10 cellular contexts compared by ENCODE assay signal in genomic region chr10:92241501-92241900, GRCh38. TPM values are rescaled to one million over a fixed set of nuclear protein-coding genes. Genes with fewer than 3 reads are reported as not detected.
DNase-seq lines count a peak whose midpoint lies in the region; ATAC-seq, FAIRE-seq and TF ChIP-seq lines count a peak whose summit lies in the region.
"Had no signal": no experiment of that assay in that cellular context is flagged by ENCODE, and none has a peak within 500 bp of the region (broad histone marks: within the 10 kb centered on the region; RNA-seq: fewer than 3 reads in every experiment).

No MANE protein-coding gene starts in this region.

- H3K9me3 ChIP-seq in DOHH2 (ENCODE audit: control insufficient read depth, insufficient read depth, low read length) (no peaks in the 10 kb centered on the region), SJCRH30 (replicated peaks) (no peaks in the 10 kb centered on the region), fibroblast of lung (ENCODE audit: control insufficient read depth, insufficient read depth, low read depth, low read length) (no peaks in the 10 kb centered on the region)

- no peak for DNase-seq in SJCRH30
- DNase-seq in fibroblast of lung (ENCODE audit: low read depth in 2 of 2): no peak
- DNase-seq in retinal pigment epithelial cell (ENCODE audit: low read depth): no peak
- DNase-seq in activated T-helper 1 cell treated with anti-CD3 and anti-CD28 coated beads, Interleukin-12 subunit alpha, Interleukin-12 subunit beta, Interleukin-2, Interleukin-4 antibody, amounts not matched to agents 30 ng/mL and 10 ng/mL and 1 ng/mL, durations not matched to agents 14 hours and 24 hours and 36 hours (ENCODE audit: low spot score): no peak
- DNase-seq in iPS-NIHi7 (ENCODE audit: extremely low spot score): no peak
- no peak for DNase-seq in H54 (ENCODE audit: insufficient read length, low spot score)
- DNase-seq: activated CD4-positive, alpha-beta T cell treated with anti-CD3 and anti-CD28 coated beads for 48 hours had no signal

- no peaks in the 10 kb centered on the region for H3K9me3 Mint-ChIP-seq in activated T-helper 1 cell treated with anti-CD3 and anti-CD28 coated beads, Interleukin-12 subunit alpha, Interleukin-12 subunit beta, Interleukin-2, Interleukin-4 antibody, amounts not matched to agents 30 ng/mL and 10 ng/mL and 1 ng/mL, durations not matched to agents 14 hours and 24 hours and 36 hours

- no peak overlapping the region for H3K27ac Mint-ChIP-seq in activated T-helper 1 cell treated with anti-CD3 and anti-CD28 coated beads, Interleukin-12 subunit alpha, Interleukin-12 subunit beta, Interleukin-2, Interleukin-4 antibody, amounts not matched to agents 30 ng/mL and 10 ng/mL and 1 ng/mL, durations not matched to agents 14 hours and 24 hours and 36 hours

- H3K36me3 ChIP-seq in DOHH2 (ENCODE audit: control insufficient read depth, low read length) (no peaks in the 10 kb centered on the region), SJCRH30 (no peaks in the 10 kb centered on the region), fibroblast of lung (ENCODE audit: control insufficient read depth, insufficient read depth, low read length) (no peaks in the 10 kb centered on the region)

- ATAC-seq in HG02610 (IDR thresholded peaks at IDR 0.05; ENCODE audit: unreplicated experiment): no peak

- H2AFZ ChIP-seq in fibroblast of lung (ENCODE audit: low read length): no peak overlapping the region

- H3K9ac ChIP-seq in fibroblast of lung (ENCODE audit: insufficient read depth, low read length): no peak overlapping the region

- intact Hi-C loops in activated T-helper 1 cell treated with anti-CD3 and anti-CD28 coated beads, Interleukin-12 subunit alpha, Interleukin-12 subunit beta, Interleukin-2, Interleukin-4 antibody, amounts not matched to agents 30 ng/mL and 10 ng/mL and 1 ng/mL, durations not matched to agents 14 hours and 24 hours and 36 hours (cut with micrococcal nuclease): loop anchor here (2.0 kb wide), 2 partner anchors 25 to 31 kb away; no protein-coding TSS in a partner anchor

- FAIRE-seq in H54 (lab: Jason Lieb, UNC): no peak
- FAIRE-seq: HTR-8/SVneo had no signal

- H3K27ac ChIP-seq in DOHH2 (ENCODE audit: low read depth, low read length): peak overlapping the region; percentile 34; the same call in 1 of the 2 replicates
- peak overlapping the region; percentile 75; the same call in 1 of the 2 replicates for H3K27ac ChIP-seq in SJCRH30
- no peak overlapping the region for H3K27ac ChIP-seq in fibroblast of lung (ENCODE audit: insufficient read depth, low read length)

- no peaks in the 10 kb centered on the region for H3K9me2 ChIP-seq in DOHH2 (replicated peaks; ENCODE audit: control insufficient read depth, low read length)

- H3K4me1 ChIP-seq in DOHH2 (ENCODE audit: control insufficient read depth, low read length): peaks cover 44% of the 10 kb centered on the region
- no peaks in the 10 kb centered on the region for H3K4me1 ChIP-seq in SJCRH30
- H3K4me1 ChIP-seq in fibroblast of lung (ENCODE audit: control insufficient read depth, extremely low read depth, insufficient read depth, low read length): peaks cover 4% of the 10 kb centered on the region

- H4K20me1 ChIP-seq in DOHH2 (ENCODE audit: control insufficient read depth, insufficient read depth, low read depth, low read length) (0 out of 2 replicates have a peak, but pooled peaks cover 4% of the 10 kb centered on the region), fibroblast of lung (ENCODE audit: control insufficient read depth, extremely low read depth, insufficient read depth, low read length) (no peaks in the 10 kb centered on the region)

- H3K27me3 ChIP-seq in DOHH2 (ENCODE audit: control insufficient read depth, low read length): peaks cover 29% of the 10 kb centered on the region
- H3K27me3 ChIP-seq in SJCRH30: no peaks in the 10 kb centered on the region
- no peaks in the 10 kb centered on the region for H3K27me3 ChIP-seq in fibroblast of lung (ENCODE audit: control insufficient read depth, insufficient read depth, low read length)

- TF ChIP-seq CTCF in DOHH2 (IDR thresholded peaks at IDR 0.05; ENCODE audit: low read depth, low read length, poor library complexity, severe bottlenecking) (no peak), fibroblast of lung (conservative IDR thresholded peaks at IDR 0.05 in 1 of 2, IDR thresholded peaks at IDR 0.05 in 1 of 2; ENCODE audit: low read depth in 1 of 2, low read length in 2 of 2) (no peak), retinal pigment epithelial cell (conservative IDR thresholded peaks at IDR 0.05; ENCODE audit: low read depth, low read length) (no peak)

- no peak for TF ChIP-seq POLR2A in H54 (IDR thresholded peaks at IDR 0.05; ENCODE audit: low read depth, low read length)

- H3K4me3 ChIP-seq in DOHH2 (ENCODE audit: low read length): peak overlapping the region; percentile 84
- H3K4me3 ChIP-seq in SJCRH30: peak overlapping the region; percentile 69
- peak overlapping the region in 3 of 4 experiments; percentile 70 to 96 (median 74) for H3K4me3 ChIP-seq in fibroblast of lung (replicated peaks in 1 of 4; ENCODE audit: control extremely low read depth in 1 of 4, insufficient read depth in 1 of 4, low read depth in 3 of 4, low read length in 4 of 4)
- H3K4me3 ChIP-seq in retinal pigment epithelial cell (ENCODE audit: low read length): peak overlapping the region; percentile 81

- no peak overlapping the region for H3K4me3 Mint-ChIP-seq in activated T-helper 1 cell treated with anti-CD3 and anti-CD28 coated beads, Interleukin-12 subunit alpha, Interleukin-12 subunit beta, Interleukin-2, Interleukin-4 antibody, amounts not matched to agents 30 ng/mL and 10 ng/mL and 1 ng/mL, durations not matched to agents 14 hours and 24 hours and 36 hours

- H3K79me2 ChIP-seq in DOHH2 (ENCODE audit: control insufficient read depth, low read length): no peaks in the 10 kb centered on the region
- H3K79me2 ChIP-seq in fibroblast of lung (ENCODE audit: control insufficient read depth, insufficient read depth, low read length): no peaks in the 10 kb centered on the region

- peaks cover 14% of the 10 kb centered on the region for H3K36me3 Mint-ChIP-seq in activated T-helper 1 cell treated with anti-CD3 and anti-CD28 coated beads, Interleukin-12 subunit alpha, Interleukin-12 subunit beta, Interleukin-2, Interleukin-4 antibody, amounts not matched to agents 30 ng/mL and 10 ng/mL and 1 ng/mL, durations not matched to agents 14 hours and 24 hours and 36 hours (ENCODE audit: low read depth)

- H3K4me2 ChIP-seq in DOHH2 (ENCODE audit: low read length) (peak overlapping the region; percentile 88), fibroblast of lung (ENCODE audit: extremely low read depth, insufficient read depth, low read length) (peak overlapping the region; percentile 91)

- H3F3A ChIP-seq in DOHH2 (ENCODE audit: control insufficient read depth, insufficient read depth): peaks cover 14% of the 10 kb centered on the region

- peaks cover 14% of the 10 kb centered on the region for H3K27me3 Mint-ChIP-seq in activated T-helper 1 cell treated with anti-CD3 and anti-CD28 coated beads, Interleukin-12 subunit alpha, Interleukin-12 subunit beta, Interleukin-2, Interleukin-4 antibody, amounts not matched to agents 30 ng/mL and 10 ng/mL and 1 ng/mL, durations not matched to agents 14 hours and 24 hours and 36 hours (ENCODE audit: insufficient read depth)

- peaks cover 32% of the 10 kb centered on the region for H3K4me1 Mint-ChIP-seq in activated T-helper 1 cell treated with anti-CD3 and anti-CD28 coated beads, Interleukin-12 subunit alpha, Interleukin-12 subunit beta, Interleukin-2, Interleukin-4 antibody, amounts not matched to agents 30 ng/mL and 10 ng/mL and 1 ng/mL, durations not matched to agents 14 hours and 24 hours and 36 hours (ENCODE audit: low read depth)

RNA-seq across cellular contexts. Expression of gene CPEB3, which starts 49.4 kb away (rescaled TPM):
- total RNA-seq in SJCRH30 (2014; rRNA removed; shearing (Covaris generic)): 1.7 and 1.8 TPM in 2 replicates
- 0.51 and 0.66 TPM in 2 replicates for total RNA-seq in fibroblast of lung
- 0.27 and 0.37 TPM in 2 replicates for polyA plus RNA-seq in fibroblast of lung
- 0.29 and 0.41 TPM in 2 replicates for polyA plus RNA-seq in fibroblast of lung (2012)
- polyA minus RNA-seq in fibroblast of lung (ENCODE audit: low replicate concordance): 1.3 TPM in 1 of 2 replicates, not detected in the other
- total RNA-seq in activated T-helper 1 cell treated with anti-CD3 and anti-CD28 coated beads, Interleukin-12 subunit alpha, Interleukin-12 subunit beta, Interleukin-2, Interleukin-4 antibody, amounts not matched to agents 30 ng/mL and 10 ng/mL and 1 ng/mL, durations not matched to agents 14 hours and 24 hours and 36 hours: 2.5 and 2.7 TPM in 2 replicates

RNA-seq across cellular contexts. Expression of gene MARCHF5, which starts 49.5 kb away (rescaled TPM):
- total RNA-seq in SJCRH30 (2014; rRNA removed; shearing (Covaris generic)): 13.5 and 18.2 TPM in 2 replicates
- 13.4 and 17.3 TPM in 2 replicates for total RNA-seq in fibroblast of lung
- polyA plus RNA-seq in fibroblast of lung: 38.2 and 49.1 TPM in 2 replicates
- 29.5 and 30.5 TPM in 2 replicates for polyA plus RNA-seq in fibroblast of lung (2012)
- 1.5 and 8.9 TPM in 2 replicates for polyA minus RNA-seq in fibroblast of lung (ENCODE audit: low replicate concordance)
- total RNA-seq in activated T-helper 1 cell treated with anti-CD3 and anti-CD28 coated beads, Interleukin-12 subunit alpha, Interleukin-12 subunit beta, Interleukin-2, Interleukin-4 antibody, amounts not matched to agents 30 ng/mL and 10 ng/mL and 1 ng/mL, durations not matched to agents 14 hours and 24 hours and 36 hours: 22.5 and 23.9 TPM in 2 replicates
